Comparison of ENCODE assay signal across 21 cellular contexts in the genomic region with DNA sequence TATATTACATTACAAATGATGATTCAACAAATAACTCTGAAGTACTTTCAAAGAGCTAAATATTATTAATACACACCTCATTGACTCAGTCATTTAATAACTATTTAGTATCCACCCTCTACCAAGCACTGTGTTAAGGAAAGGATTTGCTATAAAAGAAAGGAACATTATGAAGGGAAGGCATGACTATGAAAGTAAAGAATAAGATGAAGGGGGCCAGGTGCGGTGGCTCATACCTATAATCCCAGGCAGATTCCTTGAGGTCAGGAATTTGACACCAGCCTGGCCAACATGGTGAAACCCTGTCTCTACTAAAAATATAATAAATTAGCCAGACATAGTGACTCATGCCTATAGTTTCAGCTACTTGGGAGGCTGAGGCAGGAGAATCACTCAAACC.
A peak's percentile ranks its signal among the peaks of the same experiment; 100 is the strongest.
DNase-seq lines count a peak whose midpoint lies in the region; ATAC-seq, FAIRE-seq and TF ChIP-seq lines count a peak whose summit lies in the region.
"Had no signal": no experiment of that assay in that cellular context is flagged by ENCODE, and none has a peak within 500 bp of the region (broad histone marks: within the 10 kb centered on the region; RNA-seq: fewer than 3 reads in every experiment).

No MANE protein-coding gene starts in this region.

- no peak for TF ChIP-seq POLR2A in breast epithelium (IDR thresholded peaks at IDR 0.05)

- H3K4me1 ChIP-seq in breast epithelium (no peaks in the 10 kb centered on the region), keratinocyte (ENCODE audit: control insufficient read depth, extremely low read depth, insufficient read depth, low read length) (peaks cover 11% of the 10 kb centered on the region), pancreas (no peaks in the 10 kb centered on the region)
- H3K4me1 ChIP-seq: BE2C had no signal

- H3K36me3 ChIP-seq in breast epithelium (no peaks in the 10 kb centered on the region), keratinocyte (ENCODE audit: control insufficient read depth in 2 of 2, extremely low read depth in 1 of 2, insufficient read depth in 2 of 2, low read length in 2 of 2) (no peaks in the 10 kb centered on the region), pancreas (no peaks in the 10 kb centered on the region)
- H3K36me3 ChIP-seq: BE2C had no signal

- H4K20me1 ChIP-seq in keratinocyte (ENCODE audit: control insufficient read depth, extremely low read depth, insufficient read depth, low read length), result no peaks in the 10 kb centered on the region

- POLR2A ChIA-PET in MCF 10A (lab: Yijun Ruan, JAX), result no interaction called here

- TF ChIP-seq CTCF in MCF 10A (IDR thresholded peaks at IDR 0.05; ENCODE audit: unreplicated experiment), result no peak
- no peak for TF ChIP-seq CTCF in breast epithelium (IDR thresholded peaks at IDR 0.05)
- TF ChIP-seq CTCF in astrocyte of the spinal cord (IDR thresholded peaks at IDR 0.05; ENCODE audit: low read depth, low read length), result no peak
- TF ChIP-seq CTCF in keratinocyte (optimal IDR thresholded peaks at IDR 0.05 in 1 of 3, IDR thresholded peaks at IDR 0.05 in 1 of 3, conservative IDR thresholded peaks at IDR 0.05 in 1 of 3; ENCODE audit: extremely low read depth in 1 of 3, insufficient read depth in 2 of 3, low read length in 3 of 3), result no peak
- TF ChIP-seq CTCF in pancreas (IDR thresholded peaks at IDR 0.05), result no peak

- no peak overlapping the region for H3K4me2 ChIP-seq in keratinocyte (ENCODE audit: control insufficient read depth, extremely low read depth, insufficient read depth, low read depth, low read length)
- H3K4me2 ChIP-seq: PC-9 had no signal

- FAIRE-seq in keratinocyte (lab: Jason Lieb, UNC) (no peak), pancreas (lab: Jason Lieb, UNC) (no peak)

- no peak overlapping the region for H3K27ac ChIP-seq in breast epithelium
- no peak overlapping the region for H3K27ac ChIP-seq in keratinocyte (ENCODE audit: control insufficient read depth, insufficient read depth, low read length)
- no peak overlapping the region for H3K27ac ChIP-seq in pancreas
- H3K27ac ChIP-seq: 22Rv1, PC-9, SK-N-MC had no signal

- no peak overlapping the region for H3K4me3 Mint-ChIP-seq in MCF 10A (ENCODE audit: unreplicated experiment)
- H3K4me3 Mint-ChIP-seq: CD4-positive, alpha-beta T cell; HFFc6; IgD-negative memory B cell had no signal

- H3K27ac Mint-ChIP-seq in MCF 10A (ENCODE audit: low read depth, unreplicated experiment), result no peak overlapping the region
- H3K27ac Mint-ChIP-seq: CD4-positive, alpha-beta T cell; HFFc6; IgD-negative memory B cell had no signal

- peaks cover 8% of the 10 kb centered on the region for H3K9me3 Mint-ChIP-seq in MCF 10A (ENCODE audit: unreplicated experiment)

- H3K27me3 ChIP-seq in breast epithelium, result no peaks in the 10 kb centered on the region
- H3K27me3 ChIP-seq in keratinocyte (ENCODE audit: control insufficient read depth, extremely low read depth, insufficient read depth, low read length), result no peaks in the 10 kb centered on the region
- no peaks in the 10 kb centered on the region for H3K27me3 ChIP-seq in pancreas
- H3K27me3 ChIP-seq: BE2C had no signal

- 79 to 100% methylated on average over 1 of the region's 1 CpG for WGBS in pancreas, 2 donors

- in situ Hi-C loops in astrocyte of the spinal cord (cut with HindIII; ENCODE audit: low sequenced_read_pairs), result no loop called here

- no peaks in the 10 kb centered on the region for H3K79me2 ChIP-seq in keratinocyte (ENCODE audit: control insufficient read depth, insufficient read depth, low read length)

- no peak overlapping the region for H3K4me3 ChIP-seq in breast epithelium
- H3K4me3 ChIP-seq in astrocyte of the spinal cord (ENCODE audit: low read depth, low read length), result no peak overlapping the region
- no peak overlapping the region for H3K4me3 ChIP-seq in keratinocyte (ENCODE audit: control insufficient read depth in 2 of 3, extremely low read depth in 1 of 3, insufficient read depth in 2 of 3, low read depth in 1 of 3, low read length in 3 of 3)
- no peak overlapping the region for H3K4me3 ChIP-seq in pancreas
- H3K4me3 ChIP-seq: PC-9, SK-N-MC had no signal

- ATAC-seq in HG02571 (IDR thresholded peaks at IDR 0.05; ENCODE audit: unreplicated experiment), result no peak
- ATAC-seq in pancreas, result no peak

- H2AFZ ChIP-seq in keratinocyte (ENCODE audit: control insufficient read depth, low read length), result no peak overlapping the region

- peaks cover 0 to 18% of the 10 kb centered on the region in 2 donors for H3K9me3 ChIP-seq in breast epithelium
- no peaks in the 10 kb centered on the region for H3K9me3 ChIP-seq in keratinocyte (ENCODE audit: control insufficient read depth, low read depth, low read length)
- H3K9me3 ChIP-seq in pancreas, result no peaks in the 10 kb centered on the region
- H3K9me3 ChIP-seq: BE2C had no signal

- no peak overlapping the region for H3K9ac ChIP-seq in keratinocyte (ENCODE audit: control insufficient read depth, extremely low read depth, insufficient read depth, low read length)

- no peaks in the 10 kb centered on the region for H3K27me3 Mint-ChIP-seq in MCF 10A (ENCODE audit: insufficient read depth, unreplicated experiment)
- H3K27me3 Mint-ChIP-seq: CD4-positive, alpha-beta T cell; IgD-negative memory B cell had no signal

- DNase-seq in MCF 10A (ENCODE audit: unreplicated experiment) (peak; percentile 14), breast epithelium (ENCODE audit: low spot score in 2 of 2) (no peak), astrocyte of the spinal cord (ENCODE audit: low read depth, low spot score) (peak; percentile 1), keratinocyte (ENCODE audit: low read depth, low spot score) (peak; percentile 15), pancreas (no peak), inferior parietal cortex (ENCODE audit: extremely low spot score) (no peak), HuH-7 (ENCODE audit: low spot score) (no peak)
- DNase-seq: BE2C; CD4-positive, alpha-beta T cell; DMS79; GOT3; HFFc6; Kasumi-1; NCI-H1417; NCI-H1930; NCI-H446 treated with DMSO at 0.1 percent for 48 hours; PC-9 had no signal

- intact Hi-C loops in MCF 10A (cut with micrococcal nuclease), result no loop called here
- intact Hi-C loops in breast epithelium (cut with DNase I; ENCODE audit: low total_unique reads), result no loop called here
- intact Hi-C loops in pancreas (cut with DNase I), result no loop called here

- peaks cover 6% of the 10 kb centered on the region for H3K36me3 Mint-ChIP-seq in MCF 10A (ENCODE audit: insufficient read depth, unreplicated experiment)

- dilution Hi-C loops in keratinocyte (cut with MboI; ENCODE audit: extremely low pct_ligation_motif_present, low sequenced_read_pairs), result no loop called here

- BruUV-seq in MCF 10A (replicated peaks; lab: Mats Ljungman, UMichigan), result no TSS peak

- CTCF ChIA-PET in MCF 10A (lab: Yijun Ruan, JAX), result interaction anchor here (0.6 to 1.1 kb wide), 2 partner anchors 40 to 166 kb away, joined by 3 read pairs; no protein-coding TSS in a partner anchor

- no peaks in the 10 kb centered on the region for H3K9me1 ChIP-seq in keratinocyte (ENCODE audit: control insufficient read depth, extremely low read depth, insufficient read depth, low read length)

- no peaks in the 10 kb centered on the region for H3K4me1 Mint-ChIP-seq in MCF 10A (ENCODE audit: insufficient read depth, unreplicated experiment)
- H3K4me1 Mint-ChIP-seq: IgD-negative memory B cell had no signal

Comparison
In these comparisons a context has a peak if more than half of its experiments do, and no peak if none do; other contexts are left out.
1. DNase-seq: peak in MCF 10A (single experiment), astrocyte of the spinal cord (single experiment) and keratinocyte (single experiment); none in breast epithelium (0 of 2), pancreas (0 of 6), inferior parietal cortex (single experiment) and HuH-7 (single experiment).